ENCODE assay signal across 5 cellular contexts in the genomic region with DNA sequence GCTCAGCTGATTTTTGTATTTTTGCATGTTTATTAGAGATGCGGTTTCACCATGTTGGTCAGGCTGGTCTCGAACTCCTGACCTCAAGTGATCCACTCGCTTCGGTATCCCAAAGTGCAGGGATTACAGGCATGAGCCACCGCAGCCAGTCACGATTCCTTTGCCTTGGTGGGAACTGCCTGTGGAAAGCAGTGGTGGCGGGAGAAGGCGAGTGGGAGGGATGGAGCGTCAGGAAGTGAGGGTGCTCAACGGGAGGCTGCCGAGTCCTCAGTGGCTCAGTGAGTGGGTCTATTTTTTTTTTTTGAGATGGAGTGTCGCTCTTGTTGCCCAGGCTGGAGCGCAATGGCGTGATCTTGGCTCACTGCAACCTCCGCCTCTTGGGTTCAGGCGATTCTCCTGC. TPM values are rescaled to one million over a fixed set of nuclear protein-coding genes. Genes with fewer than 3 reads are reported as not detected.
"Had no signal": no experiment of that assay in that cellular context is flagged by ENCODE, and none has a peak within 500 bp of the region (broad histone marks: within the 10 kb centered on the region; RNA-seq: fewer than 3 reads in every experiment).

No MANE protein-coding gene starts in this region.

RNA-seq across cellular contexts. Expression of gene STAP2, which starts 10.6 kb away (rescaled TPM):
- polyA plus RNA-seq: IgD-negative memory B cell had no signal

RNA-seq across cellular contexts. Expression of gene TMIGD2, which starts 47.0 kb away (rescaled TPM):
- total RNA-seq: HT-29, HT1080, IMR-90, K562 had no signal
- polyA plus RNA-seq: IMR-90, K562 had no signal
